In genomic region chr9:135109650-135110049, GRCh38 we compare ENCODE assay signal across 32 cellular contexts. TPM values are rescaled to one million over a fixed set of nuclear protein-coding genes. Genes with fewer than 3 reads are reported as not detected.
"Had no signal": no experiment of that assay in that cellular context is flagged by ENCODE, and none has a peak within 500 bp of the region (broad histone marks: within the 10 kb centered on the region; RNA-seq: fewer than 3 reads in every experiment).

No MANE protein-coding gene starts in this region.

- H3K9me3 ChIP-seq: adrenal gland, ascending aorta, breast epithelium, esophagus muscularis mucosa, gastrocnemius medialis had no signal

- H3K27me3 ChIP-seq: adrenal gland, ascending aorta, breast epithelium, cardiac muscle cell, foreskin keratinocyte, gastrocnemius medialis had no signal

- DNase-seq: activated CD4-positive, alpha-beta memory T cell treated with anti-CD3 and anti-CD28 coated beads for 36 hours; activated CD4-positive, alpha-beta T cell treated with anti-CD3 and anti-CD28 coated beads for 36 hours; activated CD4-positive, alpha-beta T cell treated with anti-CD3 and anti-CD28 coated beads, Interleukin-2, amount 10 ng/mL, durations not matched to agents 24 days and 14 days; activated CD4-positive, CD25-positive, alpha-beta regulatory T cell; activated CD4-positive, CD25-positive, alpha-beta regulatory T cell treated with anti-CD3 and anti-CD28 coated beads, Interleukin-2, amount 50 U/mL, for 72 hours; activated CD8-positive, alpha-beta memory T cell treated with anti-CD3 and anti-CD28 coated beads, Interleukin-2, amount 10 ng/mL, durations not matched to agents 7 days and 5 days; activated CD8-positive, alpha-beta memory T cell treated with anti-CD3 and anti-CD28 coated beads, Interleukin-2, amount 50 U/mL, for 4 hours; activated CD8-positive, alpha-beta T cell treated with anti-CD3 and anti-CD28 coated beads, Interleukin-2, amount 10 ng/mL, durations not matched to agents 7 days and 5 days; activated effector memory CD4-positive, alpha-beta T cell treated with anti-CD3 and anti-CD28 coated beads, Interleukin-2, amount 50 U/mL, for 16 hours; activated naive CD4-positive, alpha-beta T cell treated with anti-CD3 and anti-CD28 coated beads for 36 hours; activated naive CD8-positive, alpha-beta T cell treated with anti-CD3 and anti-CD28 coated beads for 36 hours; activated naive CD8-positive, alpha-beta T cell treated with anti-CD3 and anti-CD28 coated beads, Interleukin-2, amount 50 U/mL, for 24 hours; activated T-cell treated with anti-CD3 and anti-CD28 coated beads, Interleukin-2, amount 50 U/mL, for 1 hour; activated T-cell treated with anti-CD3 and anti-CD28 coated beads, Interleukin-2, amount 50 U/mL, for 48 hours; adrenal gland; central memory CD4-positive, alpha-beta T cell; cerebellar nuclear complex; effector CD4-positive, alpha-beta T cell; effector memory CD8-positive, alpha-beta T cell; erythroblast; foreskin keratinocyte; gastrocnemius medialis; SW 1271; T-cell; T-helper 17 cell; T1000 had no signal

- H3K4me1 ChIP-seq: adrenal gland, ascending aorta, breast epithelium, foreskin keratinocyte, gastrocnemius medialis had no signal

- H3K27ac ChIP-seq: adrenal gland, ascending aorta, breast epithelium, cardiac muscle cell, coronary artery, esophagus muscularis mucosa, foreskin keratinocyte, gastrocnemius medialis had no signal

- H3K4me3 ChIP-seq: adrenal gland, ascending aorta, breast epithelium, cardiac muscle cell, coronary artery, esophagus muscularis mucosa, gastrocnemius medialis had no signal

- H3K36me3 ChIP-seq: adrenal gland, ascending aorta, breast epithelium, cardiac muscle cell, gastrocnemius medialis had no signal

- ATAC-seq: activated CD4-positive, alpha-beta T cell treated with anti-CD3 and anti-CD28 coated beads for 36 hours; activated CD8-positive, alpha-beta T cell treated with anti-CD3 and anti-CD28 coated beads, Interleukin-2, amount 10 ng/mL, durations not matched to agents 7 days and 5 days; activated naive CD8-positive, alpha-beta T cell treated with anti-CD3 and anti-CD28 coated beads, Interleukin-2, amount 50 U/mL, for 24 hours; effector memory CD8-positive, alpha-beta T cell; foreskin keratinocyte; gastrocnemius medialis; T-cell; T-helper 17 cell had no signal

RNA-seq across cellular contexts. Expression of gene OLFM1, which starts 22.2 kb away (rescaled TPM):
- total RNA-seq: activated CD4-positive, alpha-beta memory T cell treated with anti-CD3 and anti-CD28 coated beads for 36 hours; activated CD4-positive, alpha-beta T cell treated with anti-CD3 and anti-CD28 coated beads for 36 hours; activated CD8-positive, alpha-beta memory T cell treated with anti-CD3 and anti-CD28 coated beads for 36 hours; activated CD8-positive, alpha-beta T cell treated with anti-CD3 and anti-CD28 coated beads, Interleukin-2, amount 10 ng/mL, durations not matched to agents 7 days and 5 days; activated naive CD4-positive, alpha-beta T cell treated with anti-CD3 and anti-CD28 coated beads for 36 hours; activated naive CD8-positive, alpha-beta T cell treated with anti-CD3 and anti-CD28 coated beads for 36 hours; T-helper 17 cell had no signal
